Comparison of ENCODE assay signal across 13 cellular contexts in the genomic region with DNA sequence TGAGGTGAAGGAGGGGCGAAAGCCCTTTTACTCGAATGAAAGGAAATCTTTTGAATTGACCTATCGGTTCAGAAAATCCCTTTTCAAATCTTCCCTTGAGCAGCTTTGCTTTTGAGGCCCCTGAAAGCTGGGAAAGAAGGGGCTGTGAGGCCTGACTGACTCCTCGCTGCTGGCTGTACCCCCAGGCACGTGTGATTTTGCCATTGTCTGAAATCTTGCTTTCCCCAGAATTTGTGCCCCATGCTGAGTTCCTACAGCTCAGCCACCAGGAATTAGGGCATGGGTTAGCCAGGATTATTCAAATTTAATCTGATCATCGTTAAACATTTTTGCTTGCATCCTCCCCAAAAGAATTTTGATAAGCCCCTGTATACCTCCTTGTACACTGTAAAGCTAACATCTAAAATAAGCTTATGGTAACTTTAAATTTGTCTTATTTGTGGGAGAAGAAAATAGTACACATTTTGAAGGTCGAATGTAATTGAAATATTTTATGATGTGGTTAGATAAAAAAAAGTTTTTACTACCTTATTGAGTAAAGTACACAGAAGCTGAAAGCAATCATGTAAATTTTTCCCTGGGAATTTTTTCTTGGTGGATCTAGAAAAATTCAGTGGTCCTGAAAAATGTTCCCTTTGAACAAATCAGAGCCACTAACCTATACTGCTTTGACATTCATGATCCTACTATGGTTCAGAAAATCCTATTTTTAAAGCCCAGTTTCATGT. TPM values are rescaled to one million over a fixed set of nuclear protein-coding genes. Genes with fewer than 3 reads are reported as not detected.
DNase-seq lines count a peak whose midpoint lies in the region; TF ChIP-seq lines count a peak whose summit lies in the region.
"Had no signal": no experiment of that assay in that cellular context is flagged by ENCODE, and none has a peak within 500 bp of the region (broad histone marks: within the 10 kb centered on the region; RNA-seq: fewer than 3 reads in every experiment).

No MANE protein-coding gene starts in this region.

- H3K4me3 ChIP-seq in endodermal cell (ENCODE audit: low read length) = no peak overlapping the region
- H3K4me3 ChIP-seq in SJCRH30 = no peak overlapping the region
- H3K4me3 ChIP-seq in smooth muscle cell = no peak overlapping the region
- no peak overlapping the region for H3K4me3 ChIP-seq in esophagus muscularis mucosa

- peak; percentile 65 for DNase-seq in Daoy (ENCODE audit: low read depth)
- DNase-seq in RWPE1 (ENCODE audit: low spot score) = no peak
- DNase-seq in endodermal cell = no peak
- DNase-seq in neural crest cell (ENCODE audit: low read depth, low spot score) = no peak
- no peak for DNase-seq in SJCRH30
- no peak for DNase-seq in smooth muscle cell (lab: John Stamatoyannopoulos, UW; ENCODE audit: unreplicated experiment)
- no peak for DNase-seq in DMS 273 treated with DMSO at 0.1 percent for 48 hours (lab: John Stamatoyannopoulos, UW)
- DNase-seq in esophagus muscularis mucosa (ENCODE audit: extremely low spot score) = no peak
- DNase-seq: BE2C, DND-41, NCI-H2107 had no signal

- H3K36me3 Mint-ChIP-seq in endodermal cell (ENCODE audit: low read depth) (peaks cover 11% of the 10 kb centered on the region), neural crest cell (ENCODE audit: low read depth) (peaks cover 4% of the 10 kb centered on the region)

- no peak overlapping the region for H3K4me2 ChIP-seq in smooth muscle cell

- peaks cover 22% of the 10 kb centered on the region for H3K4me1 Mint-ChIP-seq in endodermal cell
- H3K4me1 Mint-ChIP-seq in neural crest cell = peaks cover 21% of the 10 kb centered on the region

- H3K9me3 ChIP-seq in endodermal cell (ENCODE audit: control insufficient read depth, low read length) = no peaks in the 10 kb centered on the region
- no peaks in the 10 kb centered on the region for H3K9me3 ChIP-seq in SJCRH30 (replicated peaks)
- no peaks in the 10 kb centered on the region for H3K9me3 ChIP-seq in smooth muscle cell (replicated peaks; ENCODE audit: low read depth)
- no peaks in the 10 kb centered on the region for H3K9me3 ChIP-seq in esophagus muscularis mucosa
- H3K9me3 ChIP-seq: BE2C had no signal

- POLR2A ChIA-PET in RWPE1 (lab: Yijun Ruan, JAX; ENCODE audit: low non-redundant PET) = no interaction called here

- intact Hi-C loops in esophagus muscularis mucosa (cut with DNase I) = no loop called here

- H3K79me2 ChIP-seq in smooth muscle cell (ENCODE audit: low read depth) = peaks cover 7% of the 10 kb centered on the region

- H3K9ac ChIP-seq in endodermal cell (ENCODE audit: extremely low read depth, low read length, poor library complexity, severe bottlenecking) = peak overlapping the region; percentile 13
- no peak overlapping the region for H3K9ac ChIP-seq in smooth muscle cell (ENCODE audit: low read depth)

- H3K27ac Mint-ChIP-seq in endodermal cell = peak overlapping the region; percentile 85
- H3K27ac Mint-ChIP-seq in neural crest cell (ENCODE audit: unreplicated experiment) = peak overlapping the region; percentile 91
- H3K27ac Mint-ChIP-seq: activated T-helper 2 cell treated with anti-CD3 and anti-CD28 coated beads, Interferon-gamma antibody, Interleukin-2, Interleukin-4, amounts not matched to agents 10 μg/mL and 5 μg/mL and 100 μg/mL, durations not matched to agents 14 hours and 24 hours and 36 hours had no signal

- CTCF ChIA-PET in RWPE1 (lab: Yijun Ruan, JAX) = interaction anchor here (0.6 kb wide), 2 partner anchors 31 to 84 kb away, joined by 3 to 4 read pairs; no protein-coding TSS in a partner anchor

- TF ChIP-seq CTCF in RWPE1 (conservative IDR thresholded peaks at IDR 0.05; ENCODE audit: low read depth) = no peak
- TF ChIP-seq CTCF in endodermal cell (conservative IDR thresholded peaks at IDR 0.05) = no peak
- no peak for TF ChIP-seq CTCF in neural crest cell (conservative IDR thresholded peaks at IDR 0.05)
- no peak for TF ChIP-seq CTCF in smooth muscle cell (IDR thresholded peaks at IDR 0.05; ENCODE audit: borderline replicate concordance, insufficient read depth, poor library complexity, severe bottlenecking)
- no peak for TF ChIP-seq CTCF in esophagus muscularis mucosa (IDR thresholded peaks at IDR 0.05)

- peaks cover 6% of the 10 kb centered on the region for H3K9me3 Mint-ChIP-seq in endodermal cell
- H3K9me3 Mint-ChIP-seq in neural crest cell = peaks cover 2% of the 10 kb centered on the region

- no peak for TF ChIP-seq EP300 in esophagus muscularis mucosa (IDR thresholded peaks at IDR 0.05)

- H3K36me3 ChIP-seq in endodermal cell (ENCODE audit: control insufficient read depth, insufficient read depth, low read length) (no peaks in the 10 kb centered on the region), SJCRH30 (0 out of 2 replicates have a peak, but pooled peaks cover 3% of the 10 kb centered on the region), smooth muscle cell (ENCODE audit: low read depth) (no peaks in the 10 kb centered on the region), esophagus muscularis mucosa (no peaks in the 10 kb centered on the region)
- H3K36me3 ChIP-seq: BE2C had no signal

- H3K27me3 ChIP-seq in endodermal cell (ENCODE audit: control insufficient read depth, insufficient read depth, low read length, poor library complexity, severe bottlenecking) (no peaks in the 10 kb centered on the region), SJCRH30 (no peaks in the 10 kb centered on the region), smooth muscle cell (ENCODE audit: low read depth) (no peaks in the 10 kb centered on the region), esophagus muscularis mucosa (no peaks in the 10 kb centered on the region)
- H3K27me3 ChIP-seq: BE2C had no signal

- no peak overlapping the region for H2AFZ ChIP-seq in smooth muscle cell (ENCODE audit: low read depth)

- H3F3A ChIP-seq in smooth muscle cell (ENCODE audit: low read depth) = peaks cover 3% of the 10 kb centered on the region

- H3K4me1 ChIP-seq in endodermal cell (ENCODE audit: control insufficient read depth, insufficient read depth, low read length) (peaks cover 6% of the 10 kb centered on the region), SJCRH30 (no peaks in the 10 kb centered on the region), smooth muscle cell (ENCODE audit: low read depth) (peaks cover 16% of the 10 kb centered on the region), esophagus muscularis mucosa (no peaks in the 10 kb centered on the region)

- H3K27me3 Mint-ChIP-seq in endodermal cell (ENCODE audit: insufficient read depth) (no peaks in the 10 kb centered on the region), neural crest cell (ENCODE audit: low read depth) (no peaks in the 10 kb centered on the region)

- H4K20me1 ChIP-seq in smooth muscle cell (ENCODE audit: low read depth) = peaks cover 53% of the 10 kb centered on the region

- TF ChIP-seq POLR2A in esophagus muscularis mucosa (IDR thresholded peaks at IDR 0.05; ENCODE audit: low read depth) = no peak

- H3K27ac ChIP-seq in RWPE1 (peak overlapping the region; percentile 42), endodermal cell (ENCODE audit: low read depth, low read length) (peak overlapping the region; percentile 50), SJCRH30 (no peak overlapping the region), smooth muscle cell (ENCODE audit: low read depth) (no peak overlapping the region), esophagus muscularis mucosa (replicated peaks in 1 of 4) (no peak overlapping the region)

- 55 to 58% methylated on average over 5 to 7 of the region's 7 CpGs for WGBS in endodermal cell (ENCODE audit: insufficient coverage in 1 of 2, insufficient read length in 1 of 2), 2 experiments
- WGBS in smooth muscle cell (ENCODE audit: low lambda C conversion rate) = 66% methylated on average over 7 of the region's 7 CpGs
- 78% methylated on average over 7 of the region's 7 CpGs for WGBS in esophagus muscularis mucosa

- H3K4me3 Mint-ChIP-seq in endodermal cell (no peak overlapping the region), neural crest cell (no peak overlapping the region)

RNA-seq across cellular contexts. Expression of gene SIPA1L3, which starts 46.7 kb away (rescaled TPM):
- total RNA-seq in Daoy (2014; rRNA removed; shearing (Covaris generic)) = 6.0 and 13.4 TPM in 2 replicates
- total RNA-seq in endodermal cell = 10 to 100 TPM; 42.8 to 48.2 TPM
- polyA plus RNA-seq in endodermal cell (2013, experiment 1 of 2) = 11.8 TPM
- 11.8 TPM for polyA plus RNA-seq in endodermal cell (2013, experiment 2 of 2)
- total RNA-seq in neural crest cell = 41.2 and 44.0 TPM in 2 replicates
- 17.8 and 19.8 TPM in 2 replicates for total RNA-seq in SJCRH30 (2014; rRNA removed; shearing (Covaris generic))
- 5.5 and 7.6 TPM in 2 replicates for total RNA-seq in smooth muscle cell
- 6.5 and 7.0 TPM in 2 replicates for polyA plus RNA-seq in smooth muscle cell
- total RNA-seq in esophagus muscularis mucosa = 10 to 100 TPM; 10.4 to 17.9 (median 13.2) TPM

RNA-seq across cellular contexts. Expression of gene WDR87, which starts 47.3 kb away (rescaled TPM):
- not detected in 2 replicates for total RNA-seq in Daoy (2014; rRNA removed; shearing (Covaris generic))
- total RNA-seq in endodermal cell (not detected), neural crest cell (not detected in 2 replicates), smooth muscle cell (not detected in 2 replicates), esophagus muscularis mucosa (not detected)
- not detected for polyA plus RNA-seq in endodermal cell (2013, experiment 1 of 2)
- polyA plus RNA-seq in endodermal cell (2013, experiment 2 of 2) = not detected
- total RNA-seq in SJCRH30 (2014; rRNA removed; shearing (Covaris generic)) = not detected in 2 replicates
- polyA plus RNA-seq in smooth muscle cell = not detected in 2 replicates
- total RNA-seq: activated T-helper 2 cell treated with anti-CD3 and anti-CD28 coated beads, Interferon-gamma antibody, Interleukin-2, Interleukin-4, amounts not matched to agents 10 μg/mL and 5 μg/mL and 100 μg/mL, durations not matched to agents 14 hours and 24 hours and 36 hours; cerebellum had no signal

Comparison
In these comparisons a context has a peak if more than half of its experiments do, and no peak if none do; other contexts are left out.
1. H3K27ac ChIP-seq: peak in RWPE1 (single experiment) and endodermal cell (single experiment); none in SJCRH30 (single experiment), smooth muscle cell (single experiment) and esophagus muscularis mucosa (0 of 4).